ENCODE assay signal across 1 cellular context in the genomic region with DNA sequence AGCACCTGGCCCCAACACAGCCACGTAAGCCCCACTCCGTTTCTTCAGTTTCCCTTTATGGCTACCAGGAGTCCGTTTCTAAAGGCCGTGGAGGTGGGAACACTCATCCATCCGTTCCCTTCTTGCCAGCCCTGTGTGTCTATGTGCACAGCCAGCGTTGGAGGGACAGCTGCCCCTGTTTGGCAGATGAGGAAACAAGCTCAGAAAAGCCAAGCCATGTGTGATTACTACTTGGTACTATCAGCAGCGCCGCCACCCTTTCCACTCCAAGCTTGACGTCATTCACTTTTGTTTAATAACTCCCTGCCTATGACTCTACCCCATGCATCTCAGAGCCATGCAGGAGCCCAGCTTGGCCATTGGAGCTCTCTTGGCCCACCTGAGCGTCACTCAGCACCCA.
TF ChIP-seq lines count a peak whose summit lies in the region.

No MANE protein-coding gene starts in this region.

TF ChIP-seq in K562, 482 proteins besides CTCF, POLR2A, EP300 and RAD21 (continued from another document):
- TF ChIP-seq, protein P1, sequence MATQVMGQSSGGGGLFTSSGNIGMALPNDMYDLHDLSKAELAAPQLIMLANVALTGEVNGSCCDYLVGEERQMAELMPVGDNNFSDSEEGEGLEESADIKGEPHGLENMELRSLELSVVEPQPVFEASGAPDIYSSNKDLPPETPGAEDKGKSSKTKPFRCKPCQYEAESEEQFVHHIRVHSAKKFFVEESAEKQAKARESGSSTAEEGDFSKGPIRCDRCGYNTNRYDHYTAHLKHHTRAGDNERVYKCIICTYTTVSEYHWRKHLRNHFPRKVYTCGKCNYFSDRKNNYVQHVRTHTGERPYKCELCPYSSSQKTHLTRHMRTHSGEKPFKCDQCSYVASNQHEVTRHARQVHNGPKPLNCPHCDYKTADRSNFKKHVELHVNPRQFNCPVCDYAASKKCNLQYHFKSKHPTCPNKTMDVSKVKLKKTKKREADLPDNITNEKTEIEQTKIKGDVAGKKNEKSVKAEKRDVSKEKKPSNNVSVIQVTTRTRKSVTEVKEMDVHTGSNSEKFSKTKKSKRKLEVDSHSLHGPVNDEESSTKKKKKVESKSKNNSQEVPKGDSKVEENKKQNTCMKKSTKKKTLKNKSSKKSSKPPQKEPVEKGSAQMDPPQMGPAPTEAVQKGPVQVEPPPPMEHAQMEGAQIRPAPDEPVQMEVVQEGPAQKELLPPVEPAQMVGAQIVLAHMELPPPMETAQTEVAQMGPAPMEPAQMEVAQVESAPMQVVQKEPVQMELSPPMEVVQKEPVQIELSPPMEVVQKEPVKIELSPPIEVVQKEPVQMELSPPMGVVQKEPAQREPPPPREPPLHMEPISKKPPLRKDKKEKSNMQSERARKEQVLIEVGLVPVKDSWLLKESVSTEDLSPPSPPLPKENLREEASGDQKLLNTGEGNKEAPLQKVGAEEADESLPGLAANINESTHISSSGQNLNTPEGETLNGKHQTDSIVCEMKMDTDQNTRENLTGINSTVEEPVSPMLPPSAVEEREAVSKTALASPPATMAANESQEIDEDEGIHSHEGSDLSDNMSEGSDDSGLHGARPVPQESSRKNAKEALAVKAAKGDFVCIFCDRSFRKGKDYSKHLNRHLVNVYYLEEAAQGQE (CRISPR knock-in tag; IDR thresholded peaks at IDR 0.05; ENCODE audit: low read depth): no peak
